28 cellular contexts compared by ENCODE assay signal in genomic region chr2:3208591-3208990, GRCh38.
"Had no signal": no experiment of that assay in that cellular context is flagged by ENCODE, and none has a peak within 500 bp of the region (broad histone marks: within the 10 kb centered on the region; RNA-seq: fewer than 3 reads in every experiment).

No MANE protein-coding gene starts in this region.

- H3K4me2 ChIP-seq: hepatocyte had no signal

- H3K4me3 Mint-ChIP-seq: dendritic cell treated with granulocyte-macrophage colony-stimulating factor and Interleukin-4, amounts not matched to agents 40 ng/mL and 50 ng/mL, for 4 days; endodermal cell; naive thymus-derived CD8-positive, alpha-beta T cell; nephron progenitor cell; type B pancreatic cell had no signal

- ATAC-seq: foreskin keratinocyte; gastroesophageal sphincter; left cardiac atrium; left ventricle myocardium superior; lower lobe of right lung; naive thymus-derived CD8-positive, alpha-beta T cell; right lobe of liver; stimulated activated naive CD8-positive, alpha-beta T cell treated with anti-CD3 and anti-CD28 coated beads, Interleukin-15, Interleukin-2, amounts not matched to agents 100 U/mL and 50 U/mL, for 24 hours had no signal

- H3K9ac ChIP-seq: parathyroid adenoma had no signal

- H3K27ac Mint-ChIP-seq: dendritic cell treated with granulocyte-macrophage colony-stimulating factor and Interleukin-4, amounts not matched to agents 40 ng/mL and 50 ng/mL, for 4 days; endodermal cell; nephron progenitor cell; progenitor cell of endocrine pancreas; type B pancreatic cell had no signal

- H3K27me3 Mint-ChIP-seq: dendritic cell treated with granulocyte-macrophage colony-stimulating factor and Interleukin-4, amounts not matched to agents 40 ng/mL and 50 ng/mL, for 4 days; naive thymus-derived CD8-positive, alpha-beta T cell; progenitor cell of endocrine pancreas; type B pancreatic cell had no signal

- H3K4me3 ChIP-seq: colonic mucosa, esophagus muscularis mucosa, gastroesophageal sphincter, heart left ventricle, hepatocyte, lower lobe of right lung, right lobe of liver, testis, tibial artery had no signal

- H3K4me1 ChIP-seq: colonic mucosa, esophagus muscularis mucosa, foreskin keratinocyte, gastroesophageal sphincter, heart left ventricle, lower lobe of right lung, parathyroid adenoma, right lobe of liver, testis, tibial artery had no signal

- H3K9me3 Mint-ChIP-seq: dendritic cell treated with granulocyte-macrophage colony-stimulating factor and Interleukin-4, amounts not matched to agents 40 ng/mL and 50 ng/mL, for 4 days; endodermal cell; naive thymus-derived CD8-positive, alpha-beta T cell; type B pancreatic cell had no signal

- DNase-seq: colonic mucosa; effector CD8-positive, alpha-beta T cell; foreskin keratinocyte; heart left ventricle; left cardiac atrium; left ventricle myocardium superior; lower lobe of right lung; naive thymus-derived CD8-positive, alpha-beta T cell; nephron progenitor cell; occipital lobe; small intestine; stimulated activated CD4-positive, alpha-beta T cell treated with anti-CD3 and anti-CD28 coated beads, Interleukin-15, amount 100 ng/mL, for 24 hours; stimulated activated CD4-positive, alpha-beta T cell treated with anti-CD3 and anti-CD28 coated beads, Interleukin-4, amount 100 ng/mL, for 1 hour; stimulated activated CD8-positive, alpha-beta memory T cell treated with anti-CD3 and anti-CD28 coated beads, Interleukin-4, amount 100 ng/mL, for 48 hours; stimulated activated naive CD8-positive, alpha-beta T cell treated with anti-CD3 and anti-CD28 coated beads, Interleukin-15, Interleukin-2, amounts not matched to agents 100 U/mL and 50 U/mL, for 24 hours; substantia nigra; testis; tibial artery had no signal

- H3K9me3 ChIP-seq: colonic mucosa, esophagus muscularis mucosa, gastroesophageal sphincter, heart left ventricle, lower lobe of right lung, right lobe of liver, testis had no signal

- H3K36me3 ChIP-seq: colonic mucosa, right lobe of liver had no signal

- H3K27ac ChIP-seq: colonic mucosa, epithelial cell of prostate, esophagus muscularis mucosa, foreskin keratinocyte, gastroesophageal sphincter, heart left ventricle, hepatocyte, lower lobe of right lung, parathyroid adenoma, right lobe of liver, testis, tibial artery had no signal

- H3K27me3 ChIP-seq: colonic mucosa, esophagus muscularis mucosa, foreskin keratinocyte, gastroesophageal sphincter, heart left ventricle, hepatocyte, right lobe of liver, testis, tibial artery had no signal

- H3K4me1 Mint-ChIP-seq: endodermal cell had no signal
